8 cellular contexts compared by ENCODE assay signal in genomic region chr19:38210458-38210987, GRCh38. TPM values are rescaled to one million over a fixed set of nuclear protein-coding genes. Genes with fewer than 3 reads are reported as not detected.
DNase-seq lines count a peak whose midpoint lies in the region; ATAC-seq and TF ChIP-seq lines count a peak whose summit lies in the region.
"Had no signal": no experiment of that assay in that cellular context is flagged by ENCODE, and none has a peak within 500 bp of the region (broad histone marks: within the 10 kb centered on the region; RNA-seq: fewer than 3 reads in every experiment).

No MANE protein-coding gene starts in this region.

- 3 to 6% methylated on average over 24 of the region's 24 CpGs for WGBS in testis, 2 donors

- H3K4me3 ChIP-seq in breast epithelium (peak overlapping the region in 2 of 3 donors; percentile 39 to 58), lower lobe of right lung (no peak overlapping the region), testis (peak overlapping the region; percentile 18 to 39)

- TF ChIP-seq CTCF in breast epithelium (IDR thresholded peaks at IDR 0.05) (no peak), lower lobe of right lung (IDR thresholded peaks at IDR 0.05) (no peak), testis (IDR thresholded peaks at IDR 0.05) (no peak)

- intact Hi-C loops in breast epithelium (cut with DNase I; ENCODE audit: low total_unique reads): no loop called here
- intact Hi-C loops in lower lobe of right lung (cut with DNase I): no loop called here
- intact Hi-C loops in testis (cut with DNase I; ENCODE audit: low total_unique reads): no loop called here
- intact Hi-C loops in posterior vena cava (cut with DNase I): loop anchor here in 1 of 2 donors (10.0 kb wide), 1 partner anchor 316 kb away; no protein-coding TSS in a partner anchor
- intact Hi-C loops in activated CD4-positive, alpha-beta T cell treated with anti-CD3 and anti-CD28 coated beads for 36 hours (cut with DNase I, micrococcal nuclease): loop anchor here in 1 of 2 experiments (5.0 kb wide), 1 partner anchor 208 kb away; no protein-coding TSS in a partner anchor

- H3K4me3 Mint-ChIP-seq in activated CD4-positive, alpha-beta T cell treated with anti-CD3 and anti-CD28 coated beads for 36 hours: no peak overlapping the region

- peaks cover 24% of the 10 kb centered on the region for H3K4me1 Mint-ChIP-seq in activated CD4-positive, alpha-beta T cell treated with anti-CD3 and anti-CD28 coated beads for 36 hours

- peak; percentile 42 for DNase-seq in NCI-H1694 treated with DMSO at 0.1 percent for 48 hours (lab: John Stamatoyannopoulos, UW)
- peak in 1 of 2 donors; percentile 22 for DNase-seq in breast epithelium (ENCODE audit: low spot score in 2 of 2)
- DNase-seq in lower lobe of right lung: no peak
- peak; percentile 76 for DNase-seq in testis
- no peak for DNase-seq in posterior vena cava (ENCODE audit: low spot score)
- no peak for DNase-seq in stimulated activated CD4-positive, alpha-beta T cell treated with anti-CD3 and anti-CD28 coated beads, Interleukin-2, amount 100 ng/mL, for 48 hours
- no peak for DNase-seq in activated CD4-positive, alpha-beta T cell treated with anti-CD3 and anti-CD28 coated beads for 36 hours

- peaks cover 0 to 4% of the 10 kb centered on the region in 2 donors for H3K4me1 ChIP-seq in breast epithelium
- H3K4me1 ChIP-seq in lower lobe of right lung: peaks cover 29% of the 10 kb centered on the region
- H3K4me1 ChIP-seq in testis: peaks cover 22% of the 10 kb centered on the region

- TF ChIP-seq POLR2A in breast epithelium (IDR thresholded peaks at IDR 0.05) (no peak), testis (IDR thresholded peaks at IDR 0.05) (no peak)

- H3K36me3 ChIP-seq in breast epithelium (no peaks in the 10 kb centered on the region), lower lobe of right lung (peaks cover 21% of the 10 kb centered on the region), testis (ENCODE audit: low read depth, missing control alignments) (no peaks in the 10 kb centered on the region)

- no peak overlapping the region for H3K27ac Mint-ChIP-seq in activated CD4-positive, alpha-beta T cell treated with anti-CD3 and anti-CD28 coated beads for 36 hours

- CTCF ChIA-PET in activated CD4-positive, alpha-beta T cell treated with anti-CD3 and anti-CD28 coated beads for 36 hours (lab: Charles Lee): no interaction called here

- peak overlapping the region; percentile 27 to 38 for H3K27ac ChIP-seq in breast epithelium
- peak overlapping the region; percentile 58 for H3K27ac ChIP-seq in lower lobe of right lung
- H3K27ac ChIP-seq in testis: peak overlapping the region; percentile 79 to 90

- H3K36me3 Mint-ChIP-seq in activated CD4-positive, alpha-beta T cell treated with anti-CD3 and anti-CD28 coated beads for 36 hours (ENCODE audit: low read depth): peaks cover 7% of the 10 kb centered on the region

- peaks cover 43% of the 10 kb centered on the region for H3K27me3 Mint-ChIP-seq in activated CD4-positive, alpha-beta T cell treated with anti-CD3 and anti-CD28 coated beads for 36 hours

- H3K9me3 Mint-ChIP-seq in activated CD4-positive, alpha-beta T cell treated with anti-CD3 and anti-CD28 coated beads for 36 hours (ENCODE audit: low read depth): no peaks in the 10 kb centered on the region

- POLR2A ChIA-PET in activated CD4-positive, alpha-beta T cell treated with anti-CD3 and anti-CD28 coated beads for 36 hours (lab: Charles Lee): no interaction called here

- H3K9me3 ChIP-seq in breast epithelium (no peaks in the 10 kb centered on the region), lower lobe of right lung (no peaks in the 10 kb centered on the region), testis (no peaks in the 10 kb centered on the region)

- ATAC-seq in lower lobe of right lung: peak; percentile 17 to 19
- ATAC-seq in activated CD4-positive, alpha-beta T cell treated with anti-CD3 and anti-CD28 coated beads for 36 hours: no peak

- H3K27me3 ChIP-seq in breast epithelium (peaks cover 4% of the 10 kb centered on the region in 2 donors), lower lobe of right lung (ENCODE audit: low read depth) (peaks cover 50% of the 10 kb centered on the region), testis (no peaks in the 10 kb centered on the region)

RNA-seq across cellular contexts. Expression of gene DPF1, which starts 13.5 kb away (rescaled TPM):
- not detected for total RNA-seq in breast epithelium
- not detected for total RNA-seq in lower lobe of right lung
- total RNA-seq in testis: 1 to 10 TPM; 4.7 to 6.4 TPM
- 3.6 TPM for polyA plus RNA-seq in testis (ENCODE audit: insufficient read depth, low read depth, low replicate concordance)
- under 1 TPM; 0.14 to 0.65 TPM for total RNA-seq in posterior vena cava
- total RNA-seq in activated CD4-positive, alpha-beta T cell treated with anti-CD3 and anti-CD28 coated beads for 36 hours: 1 to 10 TPM in 1 of 2 experiments, under 1 TPM in 1; 0.91 to 1.2 TPM

RNA-seq across cellular contexts. Expression of gene PPP1R14A, which starts 45.7 kb away (rescaled TPM):
- total RNA-seq in breast epithelium (10 to 100 TPM; 39.1 to 83.2 (median 51.2) TPM), lower lobe of right lung (65.0 TPM), testis (100 to 1,000 TPM; 187 to 268 TPM), posterior vena cava (100 to 1,000 TPM; 314 to 462 TPM)
- polyA plus RNA-seq in testis (ENCODE audit: insufficient read depth, low read depth, low replicate concordance): 97.1 TPM
- 1 to 10 TPM; 1.6 to 1.7 TPM for total RNA-seq in activated CD4-positive, alpha-beta T cell treated with anti-CD3 and anti-CD28 coated beads for 36 hours
- total RNA-seq: SK-MEL-5 had no signal

RNA-seq across cellular contexts. Expression of gene SPINT2, which starts 53.9 kb away (rescaled TPM):
- total RNA-seq in breast epithelium (100 to 1,000 TPM in 2 of 3 donors, 10 to 100 TPM in 1; 17.1 to 639 (median 492) TPM), lower lobe of right lung (202 TPM), testis (100 to 1,000 TPM; 372 to 389 TPM), posterior vena cava (10 to 100 TPM; 25.1 to 39.7 TPM)
- 480 TPM for polyA plus RNA-seq in testis (ENCODE audit: insufficient read depth, low read depth, low replicate concordance)
- 10 to 100 TPM; 46.0 to 49.0 TPM for total RNA-seq in activated CD4-positive, alpha-beta T cell treated with anti-CD3 and anti-CD28 coated beads for 36 hours
- total RNA-seq: SK-MEL-5 had no signal

Comparison
In these comparisons a context has a peak if more than half of its experiments do, and no peak if none do; other contexts are left out.
1. DNase-seq: peak in NCI-H1694 treated with DMSO at 0.1 percent for 48 hours (single experiment) and testis (single experiment); none in lower lobe of right lung (single experiment), posterior vena cava (single experiment), stimulated activated CD4-positive, alpha-beta T cell treated with anti-CD3 and anti-CD28 coated beads, Interleukin-2, amount 100 ng/mL, for 48 hours (0 of 2) and activated CD4-positive, alpha-beta T cell treated with anti-CD3 and anti-CD28 coated beads for 36 hours (single experiment).
2. H3K27ac ChIP-seq: peak in every context shown above with its lines; median percentile 84 in testis; 58 in lower lobe of right lung; 32 in breast epithelium.
3. RNA of gene PPP1R14A, which starts 45.7 kb away (total RNA-seq): 314 to 462 TPM in posterior vena cava, 187 to 268 TPM in testis, 65.0 TPM in lower lobe of right lung (single experiment) and 39.1 to 83.2 TPM in breast epithelium; 1.6 to 1.7 TPM in activated CD4-positive, alpha-beta T cell treated with anti-CD3 and anti-CD28 coated beads for 36 hours; every median in the first group is over 10 times any median in the second.